Comparison of ENCODE assay signal across 8 cellular contexts in the genomic region with DNA sequence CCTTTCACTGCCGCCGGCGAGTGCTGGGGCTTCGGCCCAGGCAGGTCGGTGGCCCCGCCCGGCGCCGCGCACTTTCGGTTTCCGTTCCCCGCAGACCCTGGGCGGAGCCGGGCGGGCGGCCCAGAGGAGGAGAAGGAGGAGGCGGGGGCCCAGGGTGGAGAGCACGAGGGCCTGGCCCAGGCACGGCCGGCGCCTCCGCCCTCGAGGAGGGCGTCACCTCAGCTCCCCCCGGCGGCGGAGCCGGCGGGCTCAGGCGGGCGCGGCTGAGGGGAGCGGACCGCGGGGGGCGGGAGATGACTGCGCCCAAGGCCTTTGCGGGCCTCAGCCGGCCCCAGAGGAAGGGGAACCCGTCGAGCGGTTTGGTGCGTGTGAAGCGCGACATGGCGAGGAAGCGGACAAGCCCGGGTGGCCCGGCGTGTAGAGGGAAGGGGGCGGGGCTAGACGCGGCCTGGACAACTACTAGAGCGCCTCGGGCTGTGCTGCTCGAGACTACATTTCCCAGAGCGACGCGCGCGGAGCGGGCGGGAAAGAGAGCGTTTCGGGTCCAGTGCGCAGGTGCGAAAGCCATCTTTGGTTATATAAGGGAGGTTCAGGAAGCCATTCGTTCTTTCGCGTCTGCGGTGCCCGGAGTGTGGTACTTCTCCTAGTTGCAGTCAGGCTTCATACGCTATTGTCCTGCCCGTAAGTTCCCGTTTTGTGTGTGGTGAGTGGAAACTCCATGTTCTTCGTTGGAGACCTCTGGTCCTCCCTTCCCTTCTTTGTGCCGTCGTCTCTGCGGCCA.
DNase-seq lines count a peak whose midpoint lies in the region; ATAC-seq and TF ChIP-seq lines count a peak whose summit lies in the region.

ZNFX1 (minus strand) TSS at position 22 of the 781 bp plus-strand sequence. CDS start 2,218 bp downstream, outside the sequence.

- peaks cover 11% of the 10 kb centered on the region for H3K9me3 Mint-ChIP-seq in central memory CD8-positive, alpha-beta T cell

- peak within 1 kb of the TSS; percentile 92 for H3K4me3 ChIP-seq in AG09309 (ENCODE audit: control insufficient read depth, low read depth, low read length)

- peak within 1 kb of the TSS; percentile 98 for H3K27ac Mint-ChIP-seq in central memory CD8-positive, alpha-beta T cell (ENCODE audit: low read depth)

- DNase-seq in AG09309 (ENCODE audit: low read depth) (peak; percentile 90), NCI-H446 (lab: John Stamatoyannopoulos, UW) (peak; percentile 98 to 99), iris pigment epithelial cell (ENCODE audit: low read depth) (peak; percentile 96)
- DNase-seq in activated CD4-positive, CD25-positive, alpha-beta regulatory T cell treated with anti-CD3 and anti-CD28 coated beads, Interleukin-2, amount 50 U/mL, for 16 hours (ENCODE audit: low read depth, low spot score), result peak; percentile 98
- peak; percentile 98 for DNase-seq in central memory CD8-positive, alpha-beta T cell (ENCODE audit: low spot score in 2 of 2)
- DNase-seq in stimulated activated CD4-positive, alpha-beta T cell treated with anti-CD3 and anti-CD28 coated beads, Interleukin-12 subunit alpha, Interleukin-12 subunit beta, amount 100 ng/mL, for 4 hours, result peak; percentile 98

- ATAC-seq in GM19025 (IDR thresholded peaks at IDR 0.05; ENCODE audit: low read depth, unreplicated experiment) (peak; percentile 86), HG03342 (IDR thresholded peaks at IDR 0.05; ENCODE audit: unreplicated experiment) (peak; percentile 78)
- peak; percentile 86 for ATAC-seq in central memory CD8-positive, alpha-beta T cell (replicated peaks; ENCODE audit: extremely low read depth, poor library complexity, severe bottlenecking)

- TF ChIP-seq CTCF in AG09309 (IDR thresholded peaks at IDR 0.05; ENCODE audit: control insufficient read depth, insufficient read depth, low read depth, low read length, missing control alignments), result no peak

- peak within 1 kb of the TSS; percentile 100 for H3K4me3 Mint-ChIP-seq in central memory CD8-positive, alpha-beta T cell

- H3K36me3 Mint-ChIP-seq in central memory CD8-positive, alpha-beta T cell (ENCODE audit: insufficient read depth), result peaks cover 85% of the 10 kb centered on the region

- H3K27me3 Mint-ChIP-seq in central memory CD8-positive, alpha-beta T cell, result no peaks in the 10 kb centered on the region

- H3K4me1 Mint-ChIP-seq in central memory CD8-positive, alpha-beta T cell, result peaks cover 69% of the 10 kb centered on the region

Comparison
In these comparisons a context has a peak if more than half of its experiments do, and no peak if none do; other contexts are left out.
1. Peak in every context shown above with its lines: DNase-seq, ATAC-seq and H3K4me3 ChIP-seq.